In genomic region chr10:114987995-114988394, GRCh38 we compare ENCODE assay signal across 21 cellular contexts. TPM values are rescaled to one million over a fixed set of nuclear protein-coding genes. Genes with fewer than 3 reads are reported as not detected.
DNase-seq lines count a peak whose midpoint lies in the region; ATAC-seq and TF ChIP-seq lines count a peak whose summit lies in the region.
"Had no signal": no experiment of that assay in that cellular context is flagged by ENCODE, and none has a peak within 500 bp of the region (broad histone marks: within the 10 kb centered on the region; RNA-seq: fewer than 3 reads in every experiment).

No MANE protein-coding gene starts in this region.

- no peak overlapping the region for H2AFZ ChIP-seq in mammary epithelial cell (ENCODE audit: low read depth, low read length)

- 92% methylated on average over 1 of the region's 1 CpG for whole genome bisulfite sequencing in mammary epithelial cell (ENCODE audit: low coverage, missing lambda C conversion rate)

- no peak for TF ChIP-seq CTCF in mammary epithelial cell (conservative IDR thresholded peaks at IDR 0.05 in 1 of 2, IDR thresholded peaks at IDR 0.05 in 1 of 2; ENCODE audit: extremely low read depth in 1 of 2, insufficient read depth in 1 of 2, low read depth in 1 of 2, low read length in 2 of 2)

- no TSS peak for BruUV-seq in mammary epithelial cell (replicated peaks; lab: Mats Ljungman, UMichigan)

- H3K36me3 ChIP-seq in mammary epithelial cell (ENCODE audit: insufficient read depth, low read length) (peaks cover 2% of the 10 kb centered on the region), HAP-1 (replicated peaks) (no peaks in the 10 kb centered on the region; the same call in 1 of the 2 replicates)

- H3K4me3 ChIP-seq in mammary epithelial cell (replicated peaks in 1 of 3; ENCODE audit: insufficient read depth in 1 of 3, low read depth in 2 of 3, low read length in 3 of 3) (no peak overlapping the region), HAP-1 (no peak overlapping the region)
- H3K4me3 ChIP-seq: A549 had no signal

- dilution Hi-C loops in mammary epithelial cell (cut with HindIII; ENCODE audit: low sequenced_read_pairs), result no loop called here

- H3K79me2 ChIP-seq in mammary epithelial cell (ENCODE audit: insufficient read depth, low read length), result no peaks in the 10 kb centered on the region

- H3K9me3 ChIP-seq in mammary epithelial cell (replicated peaks; ENCODE audit: insufficient read depth, low read length), result peaks cover 2% of the 10 kb centered on the region
- peaks cover 2% of the 10 kb centered on the region for H3K9me3 ChIP-seq in HAP-1

- no peaks in the 10 kb centered on the region for H4K20me1 ChIP-seq in mammary epithelial cell (ENCODE audit: insufficient read depth, low read length)

- intact Hi-C loops in mammary epithelial cell (cut with micrococcal nuclease), result no loop called here

- DNase-seq in A172 (ENCODE audit: low spot score) (peak; percentile 29), GM04503 (ENCODE audit: low read depth) (peak; percentile 22), mammary epithelial cell (peak; percentile 2), iris pigment epithelial cell (ENCODE audit: low read depth) (peak; percentile 89), HAP-1 (ENCODE audit: low spot score in 2 of 2) (no peak), SKM-1 treated with dmso at 0.1 percent for 144 hours (lab: John Stamatoyannopoulos, UW; ENCODE audit: unreplicated experiment) (no peak), HuH-7 (ENCODE audit: low spot score) (no peak)
- DNase-seq: activated CD8-positive, alpha-beta T cell treated with anti-CD3 and anti-CD28 coated beads for 36 hours; activated naive CD4-positive, alpha-beta T cell treated with anti-CD3 and anti-CD28 coated beads, Interleukin-2, amount 10 ng/mL, durations not matched to agents 7 days and 5 days; activated T-cell treated with anti-CD3 and anti-CD28 coated beads, Interleukin-2, amount 50 U/mL, for 24 hours; KG1; NCI-H1092 treated with DMSO at 0.1 percent for 48 hours; NCI-H2107; NCI-H524; Right ventricle myocardium superior; stimulated activated CD4-positive, alpha-beta T cell treated with anti-CD3 and anti-CD28 coated beads, Interleukin-15, amount 100 ng/mL, for 24 hours; stimulated activated naive CD4-positive, alpha-beta T cell; T-helper 17 cell had no signal

- no peak for ATAC-seq in GM21619 (IDR thresholded peaks at IDR 0.05; ENCODE audit: unreplicated experiment)
- ATAC-seq: A549; activated CD8-positive, alpha-beta T cell treated with anti-CD3 and anti-CD28 coated beads for 36 hours; HCT116; T-helper 17 cell had no signal

- no peaks in the 10 kb centered on the region for H3K4me1 ChIP-seq in mammary epithelial cell (ENCODE audit: insufficient read depth, low read length)
- no peaks in the 10 kb centered on the region for H3K4me1 ChIP-seq in HAP-1
- H3K4me1 ChIP-seq: A549 had no signal

- H3K27ac ChIP-seq in mammary epithelial cell (ENCODE audit: insufficient read depth, low read depth, low read length), result no peak overlapping the region
- H3K27ac ChIP-seq: A549 had no signal

- H3K4me2 ChIP-seq in mammary epithelial cell (ENCODE audit: insufficient read depth, low read depth, low read length), result no peak overlapping the region
- H3K4me2 ChIP-seq: A549 had no signal

- no peaks in the 10 kb centered on the region for H3K27me3 ChIP-seq in mammary epithelial cell (ENCODE audit: insufficient read depth, low read length)
- no peaks in the 10 kb centered on the region for H3K27me3 ChIP-seq in HAP-1 (ENCODE audit: low read depth)

- CTCF ChIA-PET in mammary epithelial cell (lab: Charles Lee; ENCODE audit: low non-redundant PET), result no interaction called here

- no peak overlapping the region for H3K9ac ChIP-seq in mammary epithelial cell (ENCODE audit: insufficient read depth, low read length)

- in situ Hi-C loops in mammary epithelial cell (cut with MboI; ENCODE audit: low sequenced_read_pairs in 2 of 2), result no loop called here
- in situ Hi-C loops in HAP-1 (cut with MboI; ENCODE audit: low sequenced_read_pairs), result no loop called here

RNA-seq across cellular contexts. Expression of gene TRUB1, which starts 50.0 kb away (rescaled TPM):
- 57.0 and 63.4 TPM in 2 replicates for total RNA-seq in A172 (2014; rRNA removed; shearing (Covaris generic))
- total RNA-seq in mammary epithelial cell, result 10 to 100 TPM; 33.7 to 35.0 TPM
- 11.4 TPM for polyA plus RNA-seq in mammary epithelial cell
- polyA minus RNA-seq in mammary epithelial cell, result 8.8 TPM

Comparison
In these comparisons a context has a peak if more than half of its experiments do, and no peak if none do; other contexts are left out.
1. DNase-seq: peak in A172 (single experiment), GM04503 (single experiment), mammary epithelial cell (single experiment) and iris pigment epithelial cell (single experiment); none in HAP-1 (0 of 2), SKM-1 treated with dmso at 0.1 percent for 144 hours (single experiment) and HuH-7 (single experiment).